8 cellular contexts compared by ENCODE assay signal in the genomic region with DNA sequence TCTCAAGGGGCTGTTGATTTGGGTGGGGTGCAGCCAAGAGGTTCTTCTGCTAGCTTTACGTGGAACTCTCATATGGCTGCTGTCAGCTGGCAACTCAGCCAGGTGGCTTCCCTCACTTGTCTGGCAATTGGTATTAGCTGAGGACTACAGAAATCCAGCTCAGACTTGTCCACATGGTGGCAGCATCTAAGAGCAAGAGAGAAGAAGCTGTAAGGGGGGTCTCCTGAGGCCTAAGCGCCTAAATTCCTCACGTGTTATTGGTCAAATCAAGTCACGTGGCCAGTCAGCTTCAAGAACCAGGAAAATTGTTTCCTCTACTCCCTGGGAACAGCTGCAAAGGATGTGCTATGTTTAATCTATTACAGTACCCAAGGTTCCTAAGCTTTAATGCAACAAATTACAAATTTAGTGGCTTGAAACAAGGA. TPM values are rescaled to one million over a fixed set of nuclear protein-coding genes. Genes with fewer than 3 reads are reported as not detected.
A peak's percentile ranks its signal among the peaks of the same experiment; 100 is the strongest.
DNase-seq lines count a peak whose midpoint lies in the region; ATAC-seq and TF ChIP-seq lines count a peak whose summit lies in the region.

No MANE protein-coding gene starts in this region.

- H3K4me1 Mint-ChIP-seq in glutamatergic neuron (ENCODE audit: low read depth, unreplicated experiment) = peaks cover 8% of the 10 kb centered on the region

- H3K4me3 ChIP-seq in HAP-1 = no peak overlapping the region
- no peak overlapping the region for H3K4me3 ChIP-seq in WI38 (ENCODE audit: low read depth, low read length)
- no peak overlapping the region for H3K4me3 ChIP-seq in gastrocnemius medialis

- H3K36me3 ChIP-seq in HAP-1 (replicated peaks) (no peaks in the 10 kb centered on the region), gastrocnemius medialis (no peaks in the 10 kb centered on the region)

- no peaks in the 10 kb centered on the region for H3K36me3 Mint-ChIP-seq in glutamatergic neuron (ENCODE audit: unreplicated experiment)

- peaks cover 6% of the 10 kb centered on the region for H3K27me3 Mint-ChIP-seq in glutamatergic neuron (ENCODE audit: unreplicated experiment)

- intact Hi-C loops in gastrocnemius medialis (cut with DNase I; ENCODE audit: low total_unique reads) = loop anchor here (5.0 kb wide), 1 partner anchor 351 kb away; no protein-coding TSS in a partner anchor

- TF ChIP-seq POLR2A in gastrocnemius medialis (IDR thresholded peaks at IDR 0.05) = no peak

- ATAC-seq in gastrocnemius medialis (peak; percentile 23 to 37), GM21390 (IDR thresholded peaks at IDR 0.05; ENCODE audit: unreplicated experiment) (no peak)

- no peak overlapping the region for H3K4me3 Mint-ChIP-seq in glutamatergic neuron (ENCODE audit: unreplicated experiment)

- TF ChIP-seq CTCF in WI38 (IDR thresholded peaks at IDR 0.05; ENCODE audit: low read depth, low read length) (peak; percentile 47), glutamatergic neuron (IDR thresholded peaks at IDR 0.05; ENCODE audit: partially characterized antibody, unreplicated experiment) (peak; percentile 39), gastrocnemius medialis (IDR thresholded peaks at IDR 0.05 in 4 of 5, conservative IDR thresholded peaks at IDR 0.05 in 1 of 5) (peak; percentile 11 to 58 (median 30))

- H3K27me3 ChIP-seq in HAP-1 (ENCODE audit: low read depth) (peaks cover 20% of the 10 kb centered on the region), gastrocnemius medialis (no peaks in the 10 kb centered on the region)

- in situ Hi-C loops in HAP-1 (cut with MboI; ENCODE audit: low sequenced_read_pairs) (no loop called here), gastrocnemius medialis (cut with MboI; ENCODE audit: low sequenced_read_pairs in 4 of 4) (loop anchor here (5.0 to 25.0 kb wide), 5 partner anchors 174 to 431 kb away; partner anchors contain the start of genes PFKFB2 (in 1 of the 4) and YOD1 (in 1 of the 4))

- H3K9me3 ChIP-seq in HAP-1 (no peaks in the 10 kb centered on the region), gastrocnemius medialis (no peaks in the 10 kb centered on the region)

- peak; percentile 37 for DNase-seq in COLO668 (lab: John Stamatoyannopoulos, UW; ENCODE audit: unreplicated experiment)
- DNase-seq in HAP-1 (ENCODE audit: low spot score in 2 of 2) = peak; percentile 79 to 80
- DNase-seq in NCI-H2227 treated with DMSO at 0.1 percent for 48 hours (lab: John Stamatoyannopoulos, UW) = peak; percentile 71
- peak; percentile 58 for DNase-seq in glutamatergic neuron
- peak; percentile 32 to 39 for DNase-seq in gastrocnemius medialis
- no peak for DNase-seq in T-helper 9 cell

- no peak overlapping the region for H3K27ac Mint-ChIP-seq in glutamatergic neuron (ENCODE audit: unreplicated experiment)

- H3K4me1 ChIP-seq in HAP-1 (peaks cover 10% of the 10 kb centered on the region), gastrocnemius medialis (peaks cover 8 to 14% of the 10 kb centered on the region in 2 donors)

- no peak overlapping the region for H3K27ac ChIP-seq in gastrocnemius medialis

- peaks cover 3% of the 10 kb centered on the region for H3K9me3 Mint-ChIP-seq in glutamatergic neuron (ENCODE audit: unreplicated experiment)

RNA-seq across cellular contexts. Expression of gene DYRK3, which starts 4.2 kb away (rescaled TPM):
- total RNA-seq in glutamatergic neuron (ENCODE audit: unreplicated experiment) (1.3 TPM), gastrocnemius medialis (1 to 10 TPM in 2 of 4 donors, under 1 TPM in 2; 0.85 to 1.8 (median 1.0) TPM)

RNA-seq across cellular contexts. Expression of gene EIF2D, which starts 18.8 kb away (rescaled TPM):
- total RNA-seq in glutamatergic neuron (ENCODE audit: unreplicated experiment) (19.5 TPM), gastrocnemius medialis (10 to 100 TPM; 23.7 to 61.2 (median 38.6) TPM)

RNA-seq across cellular contexts. Expression of gene MAPKAPK2, which starts 53.6 kb away (rescaled TPM):
- total RNA-seq in glutamatergic neuron (ENCODE audit: unreplicated experiment) (93.8 TPM), gastrocnemius medialis (100 to 1,000 TPM; 115 to 207 (median 140) TPM)
